ENCODE assay signal across 8 cellular contexts in genomic region chr16:3610698-3611144, GRCh38. TPM values are rescaled to one million over a fixed set of nuclear protein-coding genes. Genes with fewer than 3 reads are reported as not detected.
DNase-seq lines count a peak whose midpoint lies in the region; ATAC-seq and TF ChIP-seq lines count a peak whose summit lies in the region.

No MANE protein-coding gene starts in this region.

- peak; percentile 2 for ATAC-seq in GM18873 (IDR thresholded peaks at IDR 0.05; ENCODE audit: low FRiP score, unreplicated experiment)
- no peak for ATAC-seq in HG03521 (IDR thresholded peaks at IDR 0.05; ENCODE audit: unreplicated experiment)

- H3K36me3 ChIP-seq in OCI-LY1 (ENCODE audit: insufficient read depth, low read length) (peaks cover 30% of the 10 kb centered on the region), endodermal cell (ENCODE audit: control insufficient read depth, insufficient read depth, low read length) (peaks cover 19% of the 10 kb centered on the region)

- H3K27ac Mint-ChIP-seq in endodermal cell, result peak overlapping the region; percentile 32
- peak overlapping the region; percentile 17 for H3K27ac Mint-ChIP-seq in nephron progenitor cell

- no peaks in the 10 kb centered on the region for H3K9me3 Mint-ChIP-seq in endodermal cell
- H3K9me3 Mint-ChIP-seq in nephron progenitor cell, result peaks cover 18% of the 10 kb centered on the region

- H3K4me1 ChIP-seq in OCI-LY1 (ENCODE audit: insufficient read depth, low read length, severe bottlenecking), result peaks cover 65% of the 10 kb centered on the region
- H3K4me1 ChIP-seq in endodermal cell (ENCODE audit: control insufficient read depth, insufficient read depth, low read length), result no peaks in the 10 kb centered on the region

- H3K9me2 ChIP-seq in OCI-LY1 (ENCODE audit: low read depth, low read length), result no peaks in the 10 kb centered on the region

- H3K9ac ChIP-seq in OCI-LY1 (ENCODE audit: low read length) (peak overlapping the region; percentile 92), endodermal cell (ENCODE audit: extremely low read depth, low read length, poor library complexity, severe bottlenecking) (peak overlapping the region; percentile 58)

- DNase-seq in endodermal cell (no peak), nephron progenitor cell (no peak), COR-L47 (lab: John Stamatoyannopoulos, UW) (no peak), NCI-H2171 treated with DMSO at 0.1 percent for 48 hours (lab: John Stamatoyannopoulos, UW) (no peak), occipital lobe (lab: John Stamatoyannopoulos, UW) (no peak)

- H3K9me3 ChIP-seq in OCI-LY1 (ENCODE audit: low read length) (no peaks in the 10 kb centered on the region), endodermal cell (ENCODE audit: control insufficient read depth, low read length) (no peaks in the 10 kb centered on the region)

- H3K36me3 Mint-ChIP-seq in endodermal cell (ENCODE audit: low read depth) (peaks cover 24% of the 10 kb centered on the region), nephron progenitor cell (ENCODE audit: low read depth) (peaks cover 72% of the 10 kb centered on the region)

- peak overlapping the region; percentile 53 for H3K27ac ChIP-seq in OCI-LY1 (ENCODE audit: low read depth, low read length, poor library complexity, severe bottlenecking)
- H3K27ac ChIP-seq in endodermal cell (ENCODE audit: low read depth, low read length), result no peak overlapping the region

- H3K27me3 ChIP-seq in OCI-LY1 (ENCODE audit: insufficient read depth, low read length), result no peaks in the 10 kb centered on the region
- H3K27me3 ChIP-seq in endodermal cell (ENCODE audit: control insufficient read depth, insufficient read depth, low read length, poor library complexity, severe bottlenecking), result no peaks in the 10 kb centered on the region

- no peak overlapping the region for H2AFZ ChIP-seq in OCI-LY1 (ENCODE audit: low read length)

- no peaks in the 10 kb centered on the region for H3K27me3 Mint-ChIP-seq in endodermal cell (ENCODE audit: insufficient read depth)
- H3K27me3 Mint-ChIP-seq in nephron progenitor cell (ENCODE audit: low read depth, poor library complexity), result no peaks in the 10 kb centered on the region

- no peaks in the 10 kb centered on the region for H4K20me1 ChIP-seq in OCI-LY1 (ENCODE audit: insufficient read depth, low read length)

- H3K4me1 Mint-ChIP-seq in endodermal cell (peaks cover 23% of the 10 kb centered on the region), nephron progenitor cell (peaks cover 33% of the 10 kb centered on the region)

- TF ChIP-seq CTCF in OCI-LY1 (IDR thresholded peaks at IDR 0.05; ENCODE audit: low read length) (no peak), endodermal cell (conservative IDR thresholded peaks at IDR 0.05) (no peak), nephron progenitor cell (IDR thresholded peaks at IDR 0.05) (no peak)

- H3K4me3 Mint-ChIP-seq in endodermal cell (peak overlapping the region; percentile 99), nephron progenitor cell (peak overlapping the region; percentile 99)

- H3K4me3 ChIP-seq in OCI-LY1 (ENCODE audit: low read depth, low read length, poor library complexity, severe bottlenecking) (peak overlapping the region; percentile 94), endodermal cell (ENCODE audit: low read length) (peak overlapping the region; percentile 92)

- peak overlapping the region; percentile 95 for H3K4me2 ChIP-seq in OCI-LY1 (ENCODE audit: low read length)

- WGBS in endodermal cell (ENCODE audit: insufficient coverage in 1 of 2, insufficient read length in 1 of 2), 2 experiments, result 0 to 12% methylated on average over 3 to 10 of the region's 10 CpGs

- peaks cover 41% of the 10 kb centered on the region for H3K79me2 ChIP-seq in OCI-LY1 (ENCODE audit: insufficient read depth, low read length)

- H3F3A ChIP-seq in OCI-LY1 (ENCODE audit: insufficient read depth, low read length), result no peaks in the 10 kb centered on the region

RNA-seq across cellular contexts. Expression of gene SLX4, which starts 0.7 kb away (rescaled TPM):
- total RNA-seq in endodermal cell, result 10 to 100 TPM; 11.0 to 15.9 TPM
- 11.0 TPM for polyA plus RNA-seq in endodermal cell (2013, experiment 1 of 2)
- polyA plus RNA-seq in endodermal cell (2013, experiment 2 of 2), result 11.3 TPM
- total RNA-seq in occipital lobe, result 6.2 TPM

RNA-seq across cellular contexts. Expression of gene NLRC3, which starts 33.5 kb away (rescaled TPM):
- total RNA-seq in endodermal cell (under 1 TPM; 0.11 to 0.18 TPM), occipital lobe (0.62 TPM)
- 0.14 TPM for polyA plus RNA-seq in endodermal cell (2013, experiment 1 of 2)
- 0.04 TPM for polyA plus RNA-seq in endodermal cell (2013, experiment 2 of 2)

RNA-seq across cellular contexts. Expression of gene DNASE1, which starts 43.8 kb away (rescaled TPM):
- 10 to 100 TPM; 31.2 to 32.2 TPM for total RNA-seq in endodermal cell
- 20.6 TPM for polyA plus RNA-seq in endodermal cell (2013, experiment 1 of 2)
- 18.7 TPM for polyA plus RNA-seq in endodermal cell (2013, experiment 2 of 2)
- total RNA-seq in occipital lobe, result 35.9 TPM
